ENCODE assay signal across 14 cellular contexts in genomic region chr9:35656340-35656739, GRCh38. TPM values are rescaled to one million over a fixed set of nuclear protein-coding genes. Genes with fewer than 3 reads are reported as not detected.
A peak's percentile ranks its signal among the peaks of the same experiment; 100 is the strongest.
DNase-seq lines count a peak whose midpoint lies in the region; ATAC-seq, FAIRE-seq and TF ChIP-seq lines count a peak whose summit lies in the region.
"Had no signal": no experiment of that assay in that cellular context is flagged by ENCODE, and none has a peak within 500 bp of the region (broad histone marks: within the 10 kb centered on the region; RNA-seq: fewer than 3 reads in every experiment).

No MANE protein-coding gene starts in this region.

- H3K4me3 ChIP-seq in tibial artery: no peak overlapping the region
- H3K4me3 ChIP-seq: HAP-1, mucosa of descending colon had no signal

- H3K9me3 Mint-ChIP-seq in activated naive CD4-positive, alpha-beta T cell treated with anti-CD3 and anti-CD28 coated beads, Interleukin-2, amount 50 U/mL, for 24 hours: no peaks in the 10 kb centered on the region
- H3K9me3 Mint-ChIP-seq in WTC11 (no peaks in the 10 kb centered on the region), memory B cell (no peaks in the 10 kb centered on the region)
- H3K9me3 Mint-ChIP-seq: CD14-positive monocyte had no signal

- H3K9me3 ChIP-seq in tibial artery: no peaks in the 10 kb centered on the region
- H3K9me3 ChIP-seq: HAP-1, mucosa of descending colon had no signal

- H3K27ac ChIP-seq in tibial artery: peak overlapping the region; percentile 99 to 100

- TF ChIP-seq CTCF in WTC11 (IDR thresholded peaks at IDR 0.05): no peak
- no peak for TF ChIP-seq CTCF in tibial artery (IDR thresholded peaks at IDR 0.05)

- no peak for DNase-seq in activated naive CD4-positive, alpha-beta T cell (lab: John Stamatoyannopoulos, UW)
- no peak for DNase-seq in WTC11 (ENCODE audit: low spot score)
- no peak for DNase-seq in memory B cell (ENCODE audit: low spot score in 2 of 2)
- peak in 1 of 2 donors; percentile 63 for DNase-seq in tibial artery
- DNase-seq in GM12892 (ENCODE audit: insufficient read length): no peak
- DNase-seq in NCI-H2196 treated with DMSO at 0.1 percent for 48 hours (lab: John Stamatoyannopoulos, UW; ENCODE audit: unreplicated experiment): no peak
- DNase-seq: brain microvascular endothelial cell, mucosa of descending colon, NCI-H2081 treated with DMSO at 0.1 percent for 48 hours had no signal

- CTCF ChIA-PET in WTC11 (lab: Charles Lee): interaction anchor here (0.6 to 10.2 kb wide), 8 partner anchors 9 to 102 kb away, joined by 3 to 127 read pairs (median 6); partner anchors contain the start of genes ARHGEF39 and TPM2

- H3K36me3 ChIP-seq in tibial artery: peaks cover 15 to 21% (median 15%) of the 10 kb centered on the region in 3 donors

- no peak for TF ChIP-seq POLR2A in GM12892 (IDR thresholded peaks at IDR 0.05; ENCODE audit: low read depth, low read length)

- H3K4me1 ChIP-seq in tibial artery: peaks cover 0 to 29% (median 16%) of the 10 kb centered on the region in 4 donors

- H3K27me3 Mint-ChIP-seq in activated naive CD4-positive, alpha-beta T cell treated with anti-CD3 and anti-CD28 coated beads, Interleukin-2, amount 50 U/mL, for 24 hours: peaks cover 2% of the 10 kb centered on the region
- H3K27me3 Mint-ChIP-seq in WTC11 (ENCODE audit: low read depth) (peaks cover 23% of the 10 kb centered on the region), memory B cell (no peaks in the 10 kb centered on the region)

- POLR2A ChIA-PET in WTC11 (lab: Charles Lee): interaction anchor here (6.8 kb wide), 1 partner anchor 34 kb away, joined by 38 read pairs; the partner anchor contains the start of gene TPM2

- FAIRE-seq in GM12892 (lab: Jason Lieb, UNC): no peak

- peak overlapping the region; percentile 73 for H3K27ac Mint-ChIP-seq in activated naive CD4-positive, alpha-beta T cell treated with anti-CD3 and anti-CD28 coated beads, Interleukin-2, amount 50 U/mL, for 24 hours
- H3K27ac Mint-ChIP-seq in WTC11: no peak overlapping the region
- peak overlapping the region; percentile 100 for H3K27ac Mint-ChIP-seq in memory B cell

- ATAC-seq in WTC11 (no peak), memory B cell (ENCODE audit: low read depth) (no peak), HG03108 (IDR thresholded peaks at IDR 0.05; ENCODE audit: unreplicated experiment) (no peak)
- ATAC-seq: mucosa of descending colon had no signal

- peak overlapping the region; percentile 68 for H3K4me3 Mint-ChIP-seq in activated naive CD4-positive, alpha-beta T cell treated with anti-CD3 and anti-CD28 coated beads, Interleukin-2, amount 50 U/mL, for 24 hours
- H3K4me3 Mint-ChIP-seq in WTC11 (peak overlapping the region; percentile 73), memory B cell (peak overlapping the region; percentile 90)

- intact Hi-C loops in tibial artery (cut with DNase I; ENCODE audit: low total_unique reads): no loop called here

- peaks cover 59% of the 10 kb centered on the region for H3K4me1 Mint-ChIP-seq in activated naive CD4-positive, alpha-beta T cell treated with anti-CD3 and anti-CD28 coated beads, Interleukin-2, amount 50 U/mL, for 24 hours
- H3K4me1 Mint-ChIP-seq in WTC11 (peaks cover 24% of the 10 kb centered on the region), memory B cell (peaks cover 34% of the 10 kb centered on the region)

- H3K27me3 ChIP-seq in tibial artery: no peaks in the 10 kb centered on the region
- H3K27me3 ChIP-seq: brain microvascular endothelial cell had no signal

- no peaks in the 10 kb centered on the region for H3K36me3 Mint-ChIP-seq in activated naive CD4-positive, alpha-beta T cell treated with anti-CD3 and anti-CD28 coated beads, Interleukin-2, amount 50 U/mL, for 24 hours
- H3K36me3 Mint-ChIP-seq in WTC11 (peaks cover 21% of the 10 kb centered on the region), memory B cell (peaks cover 7% of the 10 kb centered on the region)

TF ChIP-seq in WTC11, 78 proteins besides CTCF, POLR2A, EP300 and RAD21:
- no peak for TF ChIP-seq TEAD1 (CRISPR knock-in tag; IDR thresholded peaks at IDR 0.05)
- no peak for TF ChIP-seq KAT7 (CRISPR knock-in tag; IDR thresholded peaks at IDR 0.05; ENCODE audit: borderline replicate concordance)
- TF ChIP-seq NR3C1 (CRISPR knock-in tag; conservative IDR thresholded peaks at IDR 0.05; ENCODE audit: low read depth): no peak
- no peak for TF ChIP-seq IRF2 (CRISPR knock-in tag; IDR thresholded peaks at IDR 0.05; ENCODE audit: borderline replicate concordance, low read depth)

RNA-seq across cellular contexts. Expression of gene RMRP, which starts 1.5 kb away (rescaled TPM):
- 23,577 to 25,958 TPM (median 25,042 TPM) in 3 replicates for total RNA-seq in WTC11 (2021)
- not detected for polyA plus RNA-seq in GM12892 (2012; ENCODE audit: missing spikeins)

RNA-seq across cellular contexts. Expression of gene CCDC107, which starts 1.8 kb away (rescaled TPM):
- total RNA-seq in WTC11 (2021): 10.8 to 14.7 TPM (median 14.1 TPM) in 3 replicates
- 12.7 TPM for polyA plus RNA-seq in GM12892 (2012; ENCODE audit: missing spikeins)

RNA-seq across cellular contexts. Expression of gene SIT1, which starts 5.6 kb away (rescaled TPM):
- total RNA-seq in WTC11 (2021): 4.1 to 7.2 TPM (median 5.4 TPM) in 3 replicates
- 24.3 TPM for polyA plus RNA-seq in GM12892 (2012; ENCODE audit: missing spikeins)
- total RNA-seq: epithelial cell of proximal tubule had no signal

RNA-seq across cellular contexts. Expression of gene ARHGEF39, which starts 8.7 kb away (rescaled TPM):
- total RNA-seq in WTC11 (2021): 23.8 to 26.6 TPM (median 26.5 TPM) in 3 replicates
- 8.6 TPM for polyA plus RNA-seq in GM12892 (2012; ENCODE audit: missing spikeins)

RNA-seq across cellular contexts. Expression of gene CA9, which starts 17.4 kb away (rescaled TPM):
- 1.0 to 2.1 TPM (median 1.4 TPM) in 3 replicates for total RNA-seq in WTC11 (2021)
- 2.0 TPM for polyA plus RNA-seq in GM12892 (2012; ENCODE audit: missing spikeins)
- total RNA-seq: epithelial cell of proximal tubule had no signal
- polyA plus RNA-seq: CD14-positive monocyte had no signal
